Comparison of ENCODE assay signal across 1 cellular context in the genomic region with DNA sequence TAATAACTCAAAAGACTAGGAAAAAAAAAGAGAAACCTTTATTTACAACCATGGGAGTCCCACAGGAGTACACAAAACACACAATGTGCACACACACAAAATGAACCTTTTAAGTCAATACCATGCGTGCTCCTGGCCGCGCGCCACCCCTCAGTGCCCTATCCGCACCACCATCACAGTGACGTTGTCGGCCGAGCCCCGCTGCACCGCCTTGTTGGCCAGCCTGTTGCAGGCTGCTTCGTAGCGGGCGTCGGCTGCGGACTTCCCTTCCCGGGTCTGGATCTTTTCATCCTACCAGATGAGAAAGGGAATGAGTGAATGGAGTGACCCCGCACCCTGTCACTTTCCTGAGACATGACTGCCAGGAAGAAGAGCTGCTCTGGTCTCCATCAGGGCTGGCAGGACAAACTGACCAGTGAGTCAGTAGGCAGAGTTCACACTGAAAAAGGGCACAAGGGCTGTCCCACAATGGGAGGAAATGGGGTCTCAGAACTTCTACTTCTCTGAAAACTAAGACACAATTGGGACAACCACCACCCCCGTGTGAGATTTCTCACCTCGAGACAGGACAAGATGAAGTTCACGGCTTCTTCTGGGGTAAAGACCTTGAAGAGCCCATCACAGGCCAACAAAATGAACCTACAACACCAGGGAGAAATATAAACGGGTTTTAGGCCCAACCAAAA.
TF ChIP-seq lines count a peak whose summit lies in the region.

No MANE protein-coding gene starts in this region.

TF ChIP-seq in A549, 52 proteins besides CTCF, POLR2A, EP300 and RAD21 (continued from another document):
- TF ChIP-seq, protein P1, sequence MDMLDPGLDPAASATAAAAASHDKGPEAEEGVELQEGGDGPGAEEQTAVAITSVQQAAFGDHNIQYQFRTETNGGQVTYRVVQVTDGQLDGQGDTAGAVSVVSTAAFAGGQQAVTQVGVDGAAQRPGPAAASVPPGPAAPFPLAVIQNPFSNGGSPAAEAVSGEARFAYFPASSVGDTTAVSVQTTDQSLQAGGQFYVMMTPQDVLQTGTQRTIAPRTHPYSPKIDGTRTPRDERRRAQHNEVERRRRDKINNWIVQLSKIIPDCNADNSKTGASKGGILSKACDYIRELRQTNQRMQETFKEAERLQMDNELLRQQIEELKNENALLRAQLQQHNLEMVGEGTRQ (IDR thresholded peaks at IDR 0.05): no peak
- TF ChIP-seq RCOR1 (IDR thresholded peaks at IDR 0.05; ENCODE audit: low read depth, low read length) (no peak), HEYL (CRISPR knock-in tag; IDR thresholded peaks at IDR 0.05) (no peak)
- TF ChIP-seq, protein P2, sequence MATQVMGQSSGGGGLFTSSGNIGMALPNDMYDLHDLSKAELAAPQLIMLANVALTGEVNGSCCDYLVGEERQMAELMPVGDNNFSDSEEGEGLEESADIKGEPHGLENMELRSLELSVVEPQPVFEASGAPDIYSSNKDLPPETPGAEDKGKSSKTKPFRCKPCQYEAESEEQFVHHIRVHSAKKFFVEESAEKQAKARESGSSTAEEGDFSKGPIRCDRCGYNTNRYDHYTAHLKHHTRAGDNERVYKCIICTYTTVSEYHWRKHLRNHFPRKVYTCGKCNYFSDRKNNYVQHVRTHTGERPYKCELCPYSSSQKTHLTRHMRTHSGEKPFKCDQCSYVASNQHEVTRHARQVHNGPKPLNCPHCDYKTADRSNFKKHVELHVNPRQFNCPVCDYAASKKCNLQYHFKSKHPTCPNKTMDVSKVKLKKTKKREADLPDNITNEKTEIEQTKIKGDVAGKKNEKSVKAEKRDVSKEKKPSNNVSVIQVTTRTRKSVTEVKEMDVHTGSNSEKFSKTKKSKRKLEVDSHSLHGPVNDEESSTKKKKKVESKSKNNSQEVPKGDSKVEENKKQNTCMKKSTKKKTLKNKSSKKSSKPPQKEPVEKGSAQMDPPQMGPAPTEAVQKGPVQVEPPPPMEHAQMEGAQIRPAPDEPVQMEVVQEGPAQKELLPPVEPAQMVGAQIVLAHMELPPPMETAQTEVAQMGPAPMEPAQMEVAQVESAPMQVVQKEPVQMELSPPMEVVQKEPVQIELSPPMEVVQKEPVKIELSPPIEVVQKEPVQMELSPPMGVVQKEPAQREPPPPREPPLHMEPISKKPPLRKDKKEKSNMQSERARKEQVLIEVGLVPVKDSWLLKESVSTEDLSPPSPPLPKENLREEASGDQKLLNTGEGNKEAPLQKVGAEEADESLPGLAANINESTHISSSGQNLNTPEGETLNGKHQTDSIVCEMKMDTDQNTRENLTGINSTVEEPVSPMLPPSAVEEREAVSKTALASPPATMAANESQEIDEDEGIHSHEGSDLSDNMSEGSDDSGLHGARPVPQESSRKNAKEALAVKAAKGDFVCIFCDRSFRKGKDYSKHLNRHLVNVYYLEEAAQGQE (IDR thresholded peaks at IDR 0.05): no peak
